8 cellular contexts compared by ENCODE assay signal in genomic region chrX:139933904-139934303, GRCh38. TPM values are rescaled to one million over a fixed set of nuclear protein-coding genes. Genes with fewer than 3 reads are reported as not detected.
DNase-seq lines count a peak whose midpoint lies in the region; TF ChIP-seq lines count a peak whose summit lies in the region.

No MANE protein-coding gene starts in this region.

- intact Hi-C loops in colonic mucosa (cut with DNase I): loop anchor here (10.0 kb wide), 1 partner anchor 99 kb away; no protein-coding TSS in a partner anchor

- peaks cover 19% of the 10 kb centered on the region for H4K20me1 ChIP-seq in Loucy (ENCODE audit: insufficient read depth, low read length, poor library complexity, severe bottlenecking)

- DNase-seq in BJ (ENCODE audit: low read depth): no peak
- peak; percentile 53 for DNase-seq in colonic mucosa
- no peak for DNase-seq in HEK293T (ENCODE audit: extremely low spot score)
- no peak for DNase-seq in GM20000 (ENCODE audit: low spot score)
- DNase-seq in NCI-H2227 treated with DMSO at 0.1 percent for 48 hours (lab: John Stamatoyannopoulos, UW): no peak
- no peak for DNase-seq in ureter (ENCODE audit: low spot score)

- peaks cover 30% of the 10 kb centered on the region for H3K79me2 ChIP-seq in Loucy (ENCODE audit: insufficient read depth, low read length)

- H3K27ac ChIP-seq in colonic mucosa: peak overlapping the region; percentile 98

- CTCF ChIA-PET in BJ (lab: Yijun Ruan, JAX): no interaction called here
- CTCF ChIA-PET in HEK293T (lab: Yijun Ruan, JAX): no interaction called here

- H3K4me3 ChIP-seq in BJ (ENCODE audit: low read depth, low read length) (peak overlapping the region; percentile 73), Loucy (ENCODE audit: low read length, poor library complexity, severe bottlenecking) (peak overlapping the region; percentile 85), colonic mucosa (peak overlapping the region; percentile 61)

- peaks cover 2% of the 10 kb centered on the region for H3K9me3 Mint-ChIP-seq in nephron

- H3K9me3 ChIP-seq in Loucy (ENCODE audit: insufficient read depth, low read depth, low read length) (no peaks in the 10 kb centered on the region), colonic mucosa (no peaks in the 10 kb centered on the region)

- no peaks in the 10 kb centered on the region for H3K36me3 ChIP-seq in BJ (ENCODE audit: control insufficient read depth, insufficient read depth, low read length)
- no peaks in the 10 kb centered on the region for H3K36me3 ChIP-seq in Loucy (ENCODE audit: insufficient read depth, low read length)
- no peaks in the 10 kb centered on the region for H3K36me3 ChIP-seq in colonic mucosa

- H3K4me1 ChIP-seq in Loucy (ENCODE audit: insufficient read depth, low read length, poor library complexity, severe bottlenecking): peaks cover 15% of the 10 kb centered on the region
- no peaks in the 10 kb centered on the region for H3K4me1 ChIP-seq in colonic mucosa

- H3K4me2 ChIP-seq in Loucy (ENCODE audit: low read depth, low read length, poor library complexity, severe bottlenecking): peak overlapping the region; percentile 78

- H3K27ac Mint-ChIP-seq in nephron: peak overlapping the region; percentile 97 to 99 (median 98)

- H3K27me3 Mint-ChIP-seq in nephron (ENCODE audit: low read depth): peaks cover 4% of the 10 kb centered on the region

- H3K36me3 Mint-ChIP-seq in nephron (ENCODE audit: low read depth): no peaks in the 10 kb centered on the region

- H3K4me3 Mint-ChIP-seq in nephron: peak overlapping the region; percentile 89 to 98 (median 96)

- no peaks in the 10 kb centered on the region for H3F3A ChIP-seq in Loucy (ENCODE audit: low read depth)

- TF ChIP-seq CTCF in BJ (IDR thresholded peaks at IDR 0.05; ENCODE audit: insufficient read depth, low read depth, low read length) (no peak), Loucy (conservative IDR thresholded peaks at IDR 0.05; ENCODE audit: low read length) (no peak), colonic mucosa (IDR thresholded peaks at IDR 0.05) (no peak), nephron (IDR thresholded peaks at IDR 0.05; ENCODE audit: unreplicated experiment in 3 of 3) (no peak), GM20000 (IDR thresholded peaks at IDR 0.05; ENCODE audit: extremely low read depth, missing control alignments) (no peak)

- H3K9me2 ChIP-seq in Loucy (replicated peaks; ENCODE audit: low read depth, low read length): no peaks in the 10 kb centered on the region

- H3K27me3 ChIP-seq in BJ (ENCODE audit: control insufficient read depth, insufficient read depth, low read length) (no peaks in the 10 kb centered on the region), Loucy (ENCODE audit: insufficient read depth, low read length, poor library complexity, severe bottlenecking) (no peaks in the 10 kb centered on the region), colonic mucosa (no peaks in the 10 kb centered on the region)

- H3K4me1 Mint-ChIP-seq in nephron: peaks cover 27% of the 10 kb centered on the region

- H3K9ac ChIP-seq in Loucy (ENCODE audit: low read depth, low read length, poor library complexity, severe bottlenecking) (peak overlapping the region; percentile 76), colonic mucosa (ENCODE audit: low read depth in 2 of 2, low read length in 2 of 2) (peak overlapping the region; percentile 44 to 78)

- POLR2A ChIA-PET in BJ (lab: Charles Lee) (interaction anchor here (0.6 kb wide), 1 partner anchor 30 kb away, joined by 3 read pairs; no protein-coding TSS in a partner anchor), HEK293T (lab: Yijun Ruan, JAX) (interaction anchor here (0.5 to 1.0 kb wide), 2 partner anchors 8 to 101 kb away, joined by 3 read pairs; no protein-coding TSS in a partner anchor)

- H2AFZ ChIP-seq in Loucy (ENCODE audit: low read length): peak overlapping the region; percentile 97

TF ChIP-seq in HEK293T, 16 proteins besides CTCF, POLR2A, EP300 and RAD21:
- TF ChIP-seq BHLHE40 (IDR thresholded peaks at IDR 0.05; ENCODE audit: borderline replicate concordance): no peak
- TF ChIP-seq ELF4 (IDR thresholded peaks at IDR 0.05): no peak
- no peak for TF ChIP-seq HDGF (IDR thresholded peaks at IDR 0.05; ENCODE audit: borderline replicate concordance)
- no peak for TF ChIP-seq SUZ12 (IDR thresholded peaks at IDR 0.05)
- no peak for TF ChIP-seq ZNF384 (IDR thresholded peaks at IDR 0.05)
- TF ChIP-seq FOXM1 (IDR thresholded peaks at IDR 0.05; ENCODE audit: borderline replicate concordance): no peak
- TF ChIP-seq SP1 (IDR thresholded peaks at IDR 0.05): no peak
- no peak for TF ChIP-seq NFRKB (IDR thresholded peaks at IDR 0.05)
- TF ChIP-seq PKNOX1 (IDR thresholded peaks at IDR 0.05): no peak
- TF ChIP-seq ARNT (IDR thresholded peaks at IDR 0.05): no peak

RNA-seq across cellular contexts. Expression of gene ATP11C, which starts 1.1 kb away (rescaled TPM):
- 7.7 and 21.1 TPM in 2 replicates for polyA plus RNA-seq in BJ (2011; rRNA removed)
- polyA minus RNA-seq in BJ (2011; rRNA and poly(A)+ RNA removed): 9.2 and 10.3 TPM in 2 replicates
- total RNA-seq in colonic mucosa (10 to 100 TPM in 1 of 2 donors, 1 to 10 TPM in 1; 9.1 to 15.3 TPM), ureter (36.3 TPM)

RNA-seq across cellular contexts. Expression of gene CXorf66, which starts 31.4 kb away (rescaled TPM):
- polyA plus RNA-seq in BJ (2011; rRNA removed): not detected in 2 replicates
- polyA minus RNA-seq in BJ (2011; rRNA and poly(A)+ RNA removed): not detected in 2 replicates
- total RNA-seq in colonic mucosa (not detected), ureter (not detected)
